ENCODE assay signal across 25 cellular contexts in genomic region chr10:110524864-110525242, GRCh38. TPM values are rescaled to one million over a fixed set of nuclear protein-coding genes. Genes with fewer than 3 reads are reported as not detected.
DNase-seq lines count a peak whose midpoint lies in the region; TF ChIP-seq lines count a peak whose summit lies in the region.
"Had no signal": no experiment of that assay in that cellular context is flagged by ENCODE, and none has a peak within 500 bp of the region (broad histone marks: within the 10 kb centered on the region; RNA-seq: fewer than 3 reads in every experiment).

No MANE protein-coding gene starts in this region.

- peak overlapping the region; percentile 6 for H3K27ac Mint-ChIP-seq in T-helper 1 cell treated with Interleukin-12 subunit alpha and Interleukin-12 subunit beta and Interleukin-4 antibody, amounts not matched to agents 30 μg/mL and 1 μg/mL, for 36 hours
- H3K27ac Mint-ChIP-seq: CD4-positive, alpha-beta T cell had no signal

- 94% methylated on average over 2 of the region's 2 CpGs for WGBS in SK-N-SH (ENCODE audit: low lambda C conversion rate)

- H3K4me1 ChIP-seq in KMS-11 (ENCODE audit: low read depth, poor library complexity, severe bottlenecking) (peaks cover 63% of the 10 kb centered on the region), SK-N-SH (ENCODE audit: control insufficient read depth in 1 of 2, insufficient read depth in 2 of 2, low read depth in 1 of 2, low read length in 1 of 2) (peaks cover 8 to 48% of the 10 kb centered on the region in 2 experiments; a peak in 3 of 4 replicates)
- H3K4me1 ChIP-seq: adrenal gland had no signal

- TF ChIP-seq EP300 in SK-N-SH (IDR thresholded peaks at IDR 0.05; ENCODE audit: borderline replicate concordance in 1 of 2, low read depth in 1 of 2, low read length in 1 of 2) = no peak

- no peak overlapping the region for H3K9ac ChIP-seq in KMS-11
- no peak overlapping the region for H3K9ac ChIP-seq in SK-N-SH

- peaks cover 31% of the 10 kb centered on the region for H3K36me3 Mint-ChIP-seq in T-helper 1 cell treated with Interleukin-12 subunit alpha and Interleukin-12 subunit beta and Interleukin-4 antibody, amounts not matched to agents 30 μg/mL and 1 μg/mL, for 36 hours (ENCODE audit: low read depth)
- H3K36me3 Mint-ChIP-seq: T-cell had no signal

- no peak for DNase-seq in T-helper 1 cell
- peak; percentile 40 for DNase-seq in fibroblast of mammary gland (ENCODE audit: low read depth)
- no peak for DNase-seq in HT-29 (ENCODE audit: low spot score)
- DNase-seq in stimulated activated CD4-positive, alpha-beta T cell treated with anti-CD3 and anti-CD28 coated beads, Interleukin-2, amount 100 ng/mL, for 24 hours = no peak
- DNase-seq in SK-N-SH = no peak
- DNase-seq: 8988T; activated CD4-positive, alpha-beta T cell treated with anti-CD3 and anti-CD28 coated beads, Interleukin-2, amount 50 U/mL, for 4 hours; activated gamma-delta T cell; brain microvascular endothelial cell; CD4-positive, alpha-beta T cell; DMS 273 treated with DMSO at 0.1 percent for 48 hours; effector memory CD4-positive, alpha-beta T cell; esophagus squamous epithelium; left ventricle myocardium superior; NCI-H1436; NCI-H2107; NCI-H446; T-cell had no signal

- H3F3A ChIP-seq in SK-N-SH (replicated peaks; ENCODE audit: insufficient read depth) = peaks cover 34% of the 10 kb centered on the region

- no peak for TF ChIP-seq RAD21 in SK-N-SH (IDR thresholded peaks at IDR 0.05; ENCODE audit: low read length)

- no peaks in the 10 kb centered on the region; the same call in 1 of the 2 replicates for H4K20me1 ChIP-seq in KMS-11 (ENCODE audit: insufficient read depth)
- H4K20me1 ChIP-seq in SK-N-SH (ENCODE audit: insufficient read depth) = no peaks in the 10 kb centered on the region

- H3K4me1 Mint-ChIP-seq in T-helper 1 cell treated with Interleukin-12 subunit alpha and Interleukin-12 subunit beta and Interleukin-4 antibody, amounts not matched to agents 30 μg/mL and 1 μg/mL, for 36 hours (ENCODE audit: low read depth) = peaks cover 63% of the 10 kb centered on the region
- H3K4me1 Mint-ChIP-seq: neural crest cell had no signal

- H3K4me3 ChIP-seq in KMS-11 (IDR thresholded peaks at IDR 0.05; ENCODE audit: insufficient read depth, low read depth, low read length) = no peak overlapping the region
- H3K4me3 ChIP-seq in fibroblast of mammary gland (ENCODE audit: control insufficient read depth, low read depth, low read length) = no peak overlapping the region
- no peak overlapping the region for H3K4me3 ChIP-seq in SK-N-SH (ENCODE audit: low read depth in 2 of 2, low read length in 1 of 2)
- H3K4me3 ChIP-seq: adrenal gland, esophagus squamous epithelium, tibial nerve had no signal

- no peak for TF ChIP-seq CTCF in KMS-11 (conservative IDR thresholded peaks at IDR 0.05; ENCODE audit: low read depth, low read length)
- no peak for TF ChIP-seq CTCF in VCaP (conservative IDR thresholded peaks at IDR 0.05)
- no peak for TF ChIP-seq CTCF in fibroblast of mammary gland (conservative IDR thresholded peaks at IDR 0.05; ENCODE audit: control insufficient read depth, insufficient read depth, low read depth, low read length)
- no peak for TF ChIP-seq CTCF in SK-N-SH (IDR thresholded peaks at IDR 0.05)

- H3K27me3 ChIP-seq in KMS-11 (ENCODE audit: insufficient read depth, low read depth) = no peaks in the 10 kb centered on the region
- no peaks in the 10 kb centered on the region for H3K27me3 ChIP-seq in SK-N-SH (ENCODE audit: insufficient read depth)
- H3K27me3 ChIP-seq: adrenal gland, brain microvascular endothelial cell had no signal

- H3K27me3 Mint-ChIP-seq in T-helper 1 cell treated with Interleukin-12 subunit alpha and Interleukin-12 subunit beta and Interleukin-4 antibody, amounts not matched to agents 30 μg/mL and 1 μg/mL, for 36 hours (ENCODE audit: low read depth) = no peaks in the 10 kb centered on the region
- H3K27me3 Mint-ChIP-seq: CD4-positive, alpha-beta T cell; stimulated activated naive CD8-positive, alpha-beta T cell treated with anti-CD3 and anti-CD28 coated beads, Interleukin-15, amount 100 ng/mL, for 72 hours; T-cell had no signal

- H3K36me3 ChIP-seq in KMS-11 (ENCODE audit: insufficient read depth) = no peaks in the 10 kb centered on the region
- H3K36me3 ChIP-seq in SK-N-SH (replicated peaks in 1 of 2; ENCODE audit: control insufficient read depth in 1 of 2, insufficient read depth in 2 of 2, low read length in 1 of 2) = no peaks in the 10 kb centered on the region
- H3K36me3 ChIP-seq: adrenal gland, brain microvascular endothelial cell, esophagus squamous epithelium, tibial nerve had no signal

- no peaks in the 10 kb centered on the region for H3K9me2 ChIP-seq in SK-N-SH

- CTCF ChIA-PET in SK-N-SH (lab: Yijun Ruan, JAX) = interaction anchor here (1.4 kb wide), 1 partner anchor 171 kb away, joined by 3 read pairs; no protein-coding TSS in a partner anchor

- H2AFZ ChIP-seq in KMS-11 (ENCODE audit: low read depth) (no peak overlapping the region), SK-N-SH (ENCODE audit: low read depth) (no peak overlapping the region)

- H3K27ac ChIP-seq in KMS-11 (no peak overlapping the region), VCaP (peak overlapping the region; percentile 7; the same call in 1 of the 2 replicates), SK-N-SH (ENCODE audit: low read depth in 2 of 2, low read length in 1 of 2) (0 out of 4 replicates have a peak overlapping the region, but pooled peaks of 1 of the 2 experiments have one; percentile 2)
- H3K27ac ChIP-seq: adrenal gland, brain microvascular endothelial cell, esophagus squamous epithelium, tibial nerve had no signal

- no peaks in the 10 kb centered on the region for H3K9me3 Mint-ChIP-seq in T-helper 1 cell treated with Interleukin-12 subunit alpha and Interleukin-12 subunit beta and Interleukin-4 antibody, amounts not matched to agents 30 μg/mL and 1 μg/mL, for 36 hours
- H3K9me3 Mint-ChIP-seq: CD4-positive, alpha-beta T cell; neural crest cell; stimulated activated naive CD8-positive, alpha-beta T cell treated with anti-CD3 and anti-CD28 coated beads, Interleukin-15, amount 100 ng/mL, for 72 hours; T-cell had no signal

- POLR2A ChIA-PET in SK-N-SH (lab: Yijun Ruan, JAX) = no interaction called here

- peak overlapping the region; percentile 25; the same call in 1 of the 2 replicates for H3K4me2 ChIP-seq in KMS-11
- no peak overlapping the region for H3K4me2 ChIP-seq in SK-N-SH

- no peak overlapping the region for H3K4me3 Mint-ChIP-seq in T-helper 1 cell treated with Interleukin-12 subunit alpha and Interleukin-12 subunit beta and Interleukin-4 antibody, amounts not matched to agents 30 μg/mL and 1 μg/mL, for 36 hours
- H3K4me3 Mint-ChIP-seq: CD4-positive, alpha-beta T cell; neural crest cell; stimulated activated naive CD8-positive, alpha-beta T cell treated with anti-CD3 and anti-CD28 coated beads, Interleukin-15, amount 100 ng/mL, for 72 hours; T-cell had no signal

- H3K9me3 ChIP-seq in SK-N-SH = no peaks in the 10 kb centered on the region
- H3K9me3 ChIP-seq: adrenal gland, esophagus squamous epithelium, tibial nerve had no signal

- H3K79me2 ChIP-seq in KMS-11 (ENCODE audit: insufficient read depth, low read depth) (no peaks in the 10 kb centered on the region), SK-N-SH (ENCODE audit: insufficient read depth) (no peaks in the 10 kb centered on the region; the same call in 1 of the 2 replicates)

TF ChIP-seq in SK-N-SH, 30 proteins besides CTCF, POLR2A, EP300 and RAD21:
- no peak for TF ChIP-seq RCOR1 (IDR thresholded peaks at IDR 0.05; ENCODE audit: low read length)
- no peak for TF ChIP-seq FOXM1 (IDR thresholded peaks at IDR 0.05; ENCODE audit: low read depth)
- TF ChIP-seq ZBTB33 (IDR thresholded peaks at IDR 0.05; ENCODE audit: borderline replicate concordance, low read depth) = no peak
- no peak for TF ChIP-seq TCF12 (IDR thresholded peaks at IDR 0.05)
- no peak for TF ChIP-seq ELF1 (IDR thresholded peaks at IDR 0.05)
- TF ChIP-seq MAX (IDR thresholded peaks at IDR 0.05; ENCODE audit: low read depth) = no peak
TF ChIP-seq in SK-N-SH: peak in this region for 0.

RNA-seq across cellular contexts. Expression of gene DUSP5, which starts 27.1 kb away (rescaled TPM):
- 27.8 and 31.4 TPM in 2 replicates for total RNA-seq in HT-29 (2014; rRNA removed; shearing (Covaris generic))
- 38.2 and 52.0 TPM in 2 replicates for polyA plus RNA-seq in SK-N-SH (2012; rRNA removed)
- 32.6 and 37.1 TPM in 2 replicates for polyA plus RNA-seq in SK-N-SH (2012; cell fraction: cytosol; rRNA removed)
- 60.7 and 85.8 TPM in 2 replicates for polyA plus RNA-seq in SK-N-SH (2012; cell fraction: nucleus; rRNA removed)

RNA-seq across cellular contexts. Expression of gene SMC3, which starts 42.6 kb away (rescaled TPM):
- 13.0 and 13.8 TPM in 2 replicates for total RNA-seq in HT-29 (2014; rRNA removed; shearing (Covaris generic))
- polyA plus RNA-seq in SK-N-SH (2012; rRNA removed) = 8.0 and 10.1 TPM in 2 replicates
- 13.8 and 19.8 TPM in 2 replicates for polyA plus RNA-seq in SK-N-SH (2012; cell fraction: cytosol; rRNA removed)
- 4.9 and 9.1 TPM in 2 replicates for polyA plus RNA-seq in SK-N-SH (2012; cell fraction: nucleus; rRNA removed)
